In the genomic region with DNA sequence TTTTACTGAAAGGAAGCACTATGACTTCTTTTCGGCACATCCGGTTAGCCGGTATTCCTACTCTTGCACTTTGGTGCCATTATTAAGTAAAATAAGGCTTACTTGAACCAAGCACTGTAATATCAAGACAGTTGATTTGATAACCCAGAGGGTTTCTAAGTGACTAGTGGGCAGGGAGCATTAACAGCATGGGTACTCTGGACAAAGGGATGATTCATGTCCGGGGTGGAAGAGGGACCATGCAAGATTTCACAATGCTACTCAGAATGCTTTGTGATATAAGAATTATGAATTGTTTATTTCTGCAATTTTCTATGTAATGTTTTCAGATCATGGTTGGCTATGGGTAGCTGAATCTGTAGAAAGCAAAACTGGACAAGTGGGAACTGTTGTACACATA, we compare ENCODE assay signal across 30 cellular contexts.
"Had no signal": no experiment of that assay in that cellular context is flagged by ENCODE, and none has a peak within 500 bp of the region (broad histone marks: within the 10 kb centered on the region; RNA-seq: fewer than 3 reads in every experiment).

No MANE protein-coding gene starts in this region.

- DNase-seq: activated CD4-positive, alpha-beta T cell treated with anti-CD3 and anti-CD28 coated beads, Interleukin-2, amount 10 ng/mL, durations not matched to agents 24 days and 14 days; activated CD4-positive, alpha-beta T cell treated with anti-CD3 and anti-CD28 coated beads, Interleukin-2, amount 50 U/mL, for 4 hours; activated CD8-positive, alpha-beta T cell treated with anti-CD3 and anti-CD28 coated beads for 36 hours; activated effector memory CD4-positive, alpha-beta T cell treated with anti-CD3 and anti-CD28 coated beads, Interleukin-2, amount 50 U/mL, for 16 hours; activated naive CD4-positive, alpha-beta T cell; activated naive CD4-positive, alpha-beta T cell treated with anti-CD3 and anti-CD28 coated beads, Interleukin-2, amount 50 U/mL, for 16 hours; activated naive CD8-positive, alpha-beta T cell treated with anti-CD3 and anti-CD28 coated beads for 36 hours; activated T-cell treated with anti-CD3 and anti-CD28 coated beads, Interleukin-2, amount 50 U/mL, for 1 hour; activated T-cell treated with anti-CD3 and anti-CD28 coated beads, Interleukin-2, amount 50 U/mL, for 72 hours; amniotic stem cell; aorta; brain microvascular endothelial cell; caudate nucleus; NCI-H1105; NCI-H1417 treated with DMSO at 0.1 percent for 48 hours; NCI-H187 treated with DMSO at 0.1 percent for 48 hours; NCI-H2081; NCI-H2171 treated with DMSO at 0.1 percent for 48 hours; NCI-H2227 treated with DMSO at 0.1 percent for 48 hours; NCI-H446 treated with DMSO at 0.1 percent for 48 hours; NCI-H524 treated with DMSO at 0.1 percent for 48 hours; Peyer's patch; RPMI8226; SIG-M5; T-helper 1 cell; T-helper 2 cell; T-helper 9 cell had no signal

- ATAC-seq: activated CD8-positive, alpha-beta T cell treated with anti-CD3 and anti-CD28 coated beads for 36 hours; activated T-cell treated with anti-CD3 and anti-CD28 coated beads, Interleukin-2, amount 50 U/mL, for 72 hours; activated T-helper 17 cell treated with anti-CD3 and anti-CD28 coated beads, Interleukin-2, amount 50 U/mL, for 72 hours; Right ventricle myocardium inferior had no signal

- H3K4me3 ChIP-seq: Peyer's patch had no signal

- H3K36me3 ChIP-seq: brain microvascular endothelial cell, Peyer's patch had no signal

- H3K27ac ChIP-seq: brain microvascular endothelial cell, KMS-11, Peyer's patch had no signal

- H3K27me3 Mint-ChIP-seq: activated CD4-positive, alpha-beta T cell treated with anti-CD3 and anti-CD28 coated beads, Interleukin-2, amount 10 ng/mL, durations not matched to agents 24 days and 14 days; activated CD8-positive, alpha-beta T cell treated with anti-CD3 and anti-CD28 coated beads for 36 hours; activated naive CD8-positive, alpha-beta T cell treated with anti-CD3 and anti-CD28 coated beads for 36 hours; activated T-helper 17 cell treated with anti-CD3 and anti-CD28 coated beads, Interleukin-2, amount 50 U/mL, for 72 hours had no signal

- H3K4me2 ChIP-seq: KMS-11 had no signal

- H3K9me3 ChIP-seq: Peyer's patch had no signal

- H3K4me1 ChIP-seq: Peyer's patch had no signal

- H3K27ac Mint-ChIP-seq: activated CD4-positive, alpha-beta T cell treated with anti-CD3 and anti-CD28 coated beads, Interleukin-2, amount 10 ng/mL, durations not matched to agents 24 days and 14 days; activated CD8-positive, alpha-beta T cell treated with anti-CD3 and anti-CD28 coated beads for 36 hours; activated naive CD8-positive, alpha-beta T cell treated with anti-CD3 and anti-CD28 coated beads for 36 hours; activated T-cell treated with anti-CD3 and anti-CD28 coated beads, Interleukin-2, amount 50 U/mL, for 72 hours; activated T-helper 17 cell treated with anti-CD3 and anti-CD28 coated beads, Interleukin-2, amount 50 U/mL, for 72 hours had no signal

- H3K27me3 ChIP-seq: brain microvascular endothelial cell, Peyer's patch had no signal

- H3K9ac ChIP-seq: KMS-11 had no signal

- H3K4me3 Mint-ChIP-seq: activated CD4-positive, alpha-beta T cell treated with anti-CD3 and anti-CD28 coated beads, Interleukin-2, amount 10 ng/mL, durations not matched to agents 24 days and 14 days; activated CD8-positive, alpha-beta T cell treated with anti-CD3 and anti-CD28 coated beads for 36 hours; activated naive CD8-positive, alpha-beta T cell treated with anti-CD3 and anti-CD28 coated beads for 36 hours; activated T-cell treated with anti-CD3 and anti-CD28 coated beads, Interleukin-2, amount 50 U/mL, for 72 hours; activated T-helper 17 cell treated with anti-CD3 and anti-CD28 coated beads, Interleukin-2, amount 50 U/mL, for 72 hours had no signal

- H3K36me3 Mint-ChIP-seq: activated naive CD8-positive, alpha-beta T cell treated with anti-CD3 and anti-CD28 coated beads for 36 hours had no signal

- H3K4me1 Mint-ChIP-seq: activated CD4-positive, alpha-beta T cell treated with anti-CD3 and anti-CD28 coated beads, Interleukin-2, amount 10 ng/mL, durations not matched to agents 24 days and 14 days; activated naive CD8-positive, alpha-beta T cell treated with anti-CD3 and anti-CD28 coated beads for 36 hours; activated T-helper 17 cell treated with anti-CD3 and anti-CD28 coated beads, Interleukin-2, amount 50 U/mL, for 72 hours had no signal

- H3K9me3 Mint-ChIP-seq: activated CD4-positive, alpha-beta T cell treated with anti-CD3 and anti-CD28 coated beads, Interleukin-2, amount 10 ng/mL, durations not matched to agents 24 days and 14 days; activated CD8-positive, alpha-beta T cell treated with anti-CD3 and anti-CD28 coated beads for 36 hours; activated naive CD8-positive, alpha-beta T cell treated with anti-CD3 and anti-CD28 coated beads for 36 hours; activated T-cell treated with anti-CD3 and anti-CD28 coated beads, Interleukin-2, amount 50 U/mL, for 72 hours; activated T-helper 17 cell treated with anti-CD3 and anti-CD28 coated beads, Interleukin-2, amount 50 U/mL, for 72 hours had no signal
